ENCODE assay signal across 9 cellular contexts in genomic region chr10:132232553-132232949, GRCh38. TPM values are rescaled to one million over a fixed set of nuclear protein-coding genes. Genes with fewer than 3 reads are reported as not detected.
A peak's percentile ranks its signal among the peaks of the same experiment; 100 is the strongest.
DNase-seq lines count a peak whose midpoint lies in the region; ATAC-seq and TF ChIP-seq lines count a peak whose summit lies in the region.
"Had no signal": no experiment of that assay in that cellular context is flagged by ENCODE, and none has a peak within 500 bp of the region (broad histone marks: within the 10 kb centered on the region; RNA-seq: fewer than 3 reads in every experiment).

No MANE protein-coding gene starts in this region.

- H3K4me3 Mint-ChIP-seq in CD8-positive, alpha-beta T cell, result peak overlapping the region; percentile 30
- H3K4me3 Mint-ChIP-seq in activated CD8-positive, alpha-beta T cell treated with anti-CD3 and anti-CD28 coated beads, Interleukin-2, amount 10 ng/mL, durations not matched to agents 7 days and 5 days, result no peak overlapping the region

- no peaks in the 10 kb centered on the region for H3K36me3 Mint-ChIP-seq in CD8-positive, alpha-beta T cell
- no peaks in the 10 kb centered on the region for H3K36me3 Mint-ChIP-seq in activated CD8-positive, alpha-beta T cell treated with anti-CD3 and anti-CD28 coated beads, Interleukin-2, amount 10 ng/mL, durations not matched to agents 7 days and 5 days (ENCODE audit: low read depth)

- POLR2A ChIA-PET in CD8-positive, alpha-beta T cell (lab: Charles Lee), result no interaction called here
- POLR2A ChIA-PET in activated CD8-positive, alpha-beta T cell treated with anti-CD3 and anti-CD28 coated beads, Interleukin-2, amount 10 ng/mL, durations not matched to agents 7 days and 5 days (lab: Charles Lee), result no interaction called here

- intact Hi-C loops in CD8-positive, alpha-beta T cell (cut with DNase I, micrococcal nuclease), result no loop called here

- CTCF ChIA-PET in CD8-positive, alpha-beta T cell (lab: Charles Lee), result interaction anchor here (1.2 kb wide), 1 partner anchor 61 kb away, joined by 3 read pairs; no protein-coding TSS in a partner anchor
- CTCF ChIA-PET in activated CD8-positive, alpha-beta T cell treated with anti-CD3 and anti-CD28 coated beads, Interleukin-2, amount 10 ng/mL, durations not matched to agents 7 days and 5 days (lab: Charles Lee), result interaction anchor here (1.0 to 1.5 kb wide), 2 partner anchors 75 to 98 kb away, joined by 3 read pairs; partner anchors contain the start of gene STK32C

- no peaks in the 10 kb centered on the region for H3K9me3 ChIP-seq in CD8-positive, alpha-beta T cell (ENCODE audit: low read length)
- H3K9me3 ChIP-seq in MG63, result no peaks in the 10 kb centered on the region

- no peak overlapping the region for H3K27ac ChIP-seq in CD8-positive, alpha-beta T cell (ENCODE audit: low read depth, low read length)

- H3K4me1 ChIP-seq in CD8-positive, alpha-beta T cell (ENCODE audit: insufficient read depth, low read length), result peaks cover 25% of the 10 kb centered on the region

- H3K27ac Mint-ChIP-seq in CD8-positive, alpha-beta T cell, result no peak overlapping the region
- peak overlapping the region; percentile 58 for H3K27ac Mint-ChIP-seq in activated CD8-positive, alpha-beta T cell treated with anti-CD3 and anti-CD28 coated beads, Interleukin-2, amount 10 ng/mL, durations not matched to agents 7 days and 5 days

- H3K27me3 Mint-ChIP-seq in CD8-positive, alpha-beta T cell (ENCODE audit: low read depth), result no peaks in the 10 kb centered on the region
- no peaks in the 10 kb centered on the region for H3K27me3 Mint-ChIP-seq in activated CD8-positive, alpha-beta T cell treated with anti-CD3 and anti-CD28 coated beads, Interleukin-2, amount 10 ng/mL, durations not matched to agents 7 days and 5 days (ENCODE audit: low read depth)

- H3K4me1 Mint-ChIP-seq in CD8-positive, alpha-beta T cell (ENCODE audit: low read depth), result peaks cover 25% of the 10 kb centered on the region
- H3K4me1 Mint-ChIP-seq in activated CD8-positive, alpha-beta T cell treated with anti-CD3 and anti-CD28 coated beads, Interleukin-2, amount 10 ng/mL, durations not matched to agents 7 days and 5 days (ENCODE audit: low read depth), result peaks cover 44% of the 10 kb centered on the region

- ATAC-seq in CD8-positive, alpha-beta T cell, result no peak
- ATAC-seq in activated CD8-positive, alpha-beta T cell treated with anti-CD3 and anti-CD28 coated beads, Interleukin-2, amount 10 ng/mL, durations not matched to agents 7 days and 5 days, result no peak

- H3K4me3 ChIP-seq in CD8-positive, alpha-beta T cell (ENCODE audit: low read depth, low read length), result no peak overlapping the region
- H3K4me3 ChIP-seq in MG63 (no peak overlapping the region), H7 (ENCODE audit: insufficient read depth, low read depth, low read length) (no peak overlapping the region)

- no peaks in the 10 kb centered on the region for H3K9me3 Mint-ChIP-seq in CD8-positive, alpha-beta T cell
- no peaks in the 10 kb centered on the region for H3K9me3 Mint-ChIP-seq in activated CD8-positive, alpha-beta T cell treated with anti-CD3 and anti-CD28 coated beads, Interleukin-2, amount 10 ng/mL, durations not matched to agents 7 days and 5 days (ENCODE audit: insufficient read depth)

- H3K36me3 ChIP-seq in CD8-positive, alpha-beta T cell (ENCODE audit: insufficient read depth, low read length), result no peaks in the 10 kb centered on the region
- H3K36me3 ChIP-seq in MG63 (no peaks in the 10 kb centered on the region), H7 (replicated peaks; ENCODE audit: control insufficient read depth, insufficient read depth, low read length) (no peaks in the 10 kb centered on the region; the same call in 1 of the 2 replicates)

- TF ChIP-seq CTCF in CD8-positive, alpha-beta T cell (IDR thresholded peaks at IDR 0.05), result no peak

- DNase-seq in CD8-positive, alpha-beta T cell, result no peak
- DNase-seq in MG63, result peak; percentile 60
- no peak for DNase-seq in activated CD8-positive, alpha-beta T cell treated with anti-CD3 and anti-CD28 coated beads, Interleukin-2, amount 10 ng/mL, durations not matched to agents 7 days and 5 days
- DNase-seq in mucosa of gallbladder (ENCODE audit: low spot score), result peak; percentile 28
- DNase-seq in T1000 (lab: John Stamatoyannopoulos, UW), result no peak
- DNase-seq in H7, result no peak
- no peak for DNase-seq in ecto neural progenitor cell (ENCODE audit: low spot score)
- DNase-seq in NK-92 (lab: John Stamatoyannopoulos, UW; ENCODE audit: unreplicated experiment), result no peak
- DNase-seq: NCI-H2081 treated with DMSO at 0.1 percent for 48 hours had no signal

- H3K27me3 ChIP-seq in CD8-positive, alpha-beta T cell (ENCODE audit: insufficient read depth, low read length), result no peaks in the 10 kb centered on the region
- no peaks in the 10 kb centered on the region for H3K27me3 ChIP-seq in MG63
- no peaks in the 10 kb centered on the region for H3K27me3 ChIP-seq in H7 (ENCODE audit: control insufficient read depth, insufficient read depth, low read length)

RNA-seq across cellular contexts. Expression of gene DPYSL4, which starts 45.8 kb away (rescaled TPM):
- 1 to 10 TPM; 1.0 to 1.8 TPM for total RNA-seq in CD8-positive, alpha-beta T cell
- total RNA-seq in MG63 (2014; rRNA removed; shearing (Covaris generic); ENCODE audit: low replicate concordance), result 16.5 and 22.3 TPM in 2 replicates
- total RNA-seq in activated CD8-positive, alpha-beta T cell treated with anti-CD3 and anti-CD28 coated beads, Interleukin-2, amount 10 ng/mL, durations not matched to agents 7 days and 5 days, result 1 to 10 TPM; 1.2 to 2.2 TPM
- 0.81 TPM for total RNA-seq in mucosa of gallbladder
- total RNA-seq in H7 (2014; rRNA removed; shearing (Covaris generic)), result 7.6 and 9.1 TPM in 2 replicates

Comparison
In these comparisons a context has a peak if more than half of its experiments do, and no peak if none do; other contexts are left out.
1. DNase-seq: peak in MG63 (single experiment) and mucosa of gallbladder (single experiment); none in CD8-positive, alpha-beta T cell (0 of 7), activated CD8-positive, alpha-beta T cell treated with anti-CD3 and anti-CD28 coated beads, Interleukin-2, amount 10 ng/mL, durations not matched to agents 7 days and 5 days (single experiment), T1000 (single experiment), H7 (single experiment), ecto neural progenitor cell (single experiment) and NK-92 (single experiment).